Comparison of ENCODE assay signal across 28 cellular contexts in the genomic region with DNA sequence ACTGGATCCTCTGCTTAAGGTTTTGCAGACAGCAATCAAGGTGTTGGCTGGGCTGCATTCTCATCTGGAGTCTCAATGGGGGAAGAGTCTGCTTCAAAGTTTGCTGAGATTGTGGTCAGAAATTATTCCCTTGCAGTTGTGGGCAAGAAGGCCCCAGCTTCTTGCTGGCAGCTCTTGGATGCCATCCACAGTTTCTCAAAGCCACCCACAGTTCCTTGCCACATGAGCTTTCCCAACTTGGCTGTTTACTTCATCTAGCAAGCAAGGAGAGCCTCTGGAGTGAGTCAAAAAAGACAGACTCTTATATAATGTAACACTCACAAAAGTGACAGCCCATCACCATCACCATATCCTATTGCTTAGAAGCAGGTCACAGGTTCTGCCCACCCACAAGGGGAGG.
"Had no signal": no experiment of that assay in that cellular context is flagged by ENCODE, and none has a peak within 500 bp of the region (broad histone marks: within the 10 kb centered on the region; RNA-seq: fewer than 3 reads in every experiment).

No MANE protein-coding gene starts in this region.

- H3K36me3 ChIP-seq: adrenal gland, brain microvascular endothelial cell, esophagus squamous epithelium, gastroesophageal sphincter, heart right ventricle, WERI-Rb-1 had no signal

- H3K4me1 ChIP-seq: adrenal gland had no signal

- H3K4me3 ChIP-seq: adrenal gland, esophagus squamous epithelium, gastroesophageal sphincter, heart right ventricle had no signal

- ATAC-seq: activated CD4-positive, CD25-positive, alpha-beta regulatory T cell treated with anti-CD3 and anti-CD28 coated beads, Interleukin-2, amount 50 U/mL, for 24 hours; activated CD8-positive, alpha-beta T cell treated with anti-CD3 and anti-CD28 coated beads for 36 hours; activated naive CD8-positive, alpha-beta T cell treated with anti-CD3 and anti-CD28 coated beads, Interleukin-2, amount 50 U/mL, for 24 hours; activated T-cell treated with anti-CD3 and anti-CD28 coated beads, Interleukin-2, amount 50 U/mL, for 4 hours; activated T-helper 17 cell treated with anti-CD3 and anti-CD28 coated beads, Interleukin-2, amount 50 U/mL, for 72 hours; gastroesophageal sphincter; heart right ventricle; T-helper 17 cell had no signal

- H3K9me3 ChIP-seq: adrenal gland, esophagus squamous epithelium had no signal

- H3K27ac ChIP-seq: adrenal gland, brain microvascular endothelial cell, epithelial cell of prostate, esophagus squamous epithelium, gastroesophageal sphincter, heart right ventricle, WERI-Rb-1 had no signal

- H3K27me3 ChIP-seq: adrenal gland, brain microvascular endothelial cell, esophagus squamous epithelium, gastroesophageal sphincter, heart right ventricle had no signal

- DNase-seq: activated B cell treated with CpG ODN at 0.5 μM for 24 hours; activated CD4-positive, alpha-beta T cell treated with anti-CD3 and anti-CD28 coated beads for 48 hours; activated CD4-positive, alpha-beta T cell treated with anti-CD3 and anti-CD28 coated beads, Interleukin-2, amount 50 U/mL, for 1 hour; activated CD4-positive, alpha-beta T cell treated with anti-CD3 and anti-CD28 coated beads, Interleukin-2, amount 50 U/mL, for 48 hours; activated CD8-positive, alpha-beta memory T cell treated with anti-CD3 and anti-CD28 coated beads for 24 hours; activated CD8-positive, alpha-beta T cell treated with anti-CD3 and anti-CD28 coated beads for 36 hours; activated effector memory CD4-positive, alpha-beta T cell treated with Interleukin-2 at 50 U/mL for 16 hours; activated gamma-delta T cell treated with Interleukin-2 at 50 U/mL for 16 hours; activated naive CD4-positive, alpha-beta T cell treated with anti-CD3 and anti-CD28 coated beads for 36 hours; activated naive CD8-positive, alpha-beta T cell treated with anti-CD3 and anti-CD28 coated beads for 36 hours; activated naive CD8-positive, alpha-beta T cell treated with anti-CD3 and anti-CD28 coated beads, Interleukin-2, amount 50 U/mL, for 24 hours; activated T-cell treated with anti-CD3 and anti-CD28 coated beads, Interleukin-2, amount 50 U/mL, for 4 hours; adrenal gland; brain microvascular endothelial cell; cortex of kidney; dermis blood vessel endothelial cell; effector CD8-positive, alpha-beta T cell; esophagus squamous epithelium; foreskin melanocyte; heart right ventricle; T-helper 1 cell; T-helper 17 cell; T1000; WERI-Rb-1 had no signal
